ENCODE assay signal across 22 cellular contexts in genomic region chr10:94902570-94902969, GRCh38. TPM values are rescaled to one million over a fixed set of nuclear protein-coding genes. Genes with fewer than 3 reads are reported as not detected.
DNase-seq lines count a peak whose midpoint lies in the region; ATAC-seq and TF ChIP-seq lines count a peak whose summit lies in the region.
"Had no signal": no experiment of that assay in that cellular context is flagged by ENCODE, and none has a peak within 500 bp of the region (broad histone marks: within the 10 kb centered on the region; RNA-seq: fewer than 3 reads in every experiment).

No MANE protein-coding gene starts in this region.

- H4K91ac ChIP-seq in mesenchymal stem cell (ENCODE audit: low read length): no peak overlapping the region

- no peak for TF ChIP-seq CTCF in Calu3 (IDR thresholded peaks at IDR 0.05; ENCODE audit: unreplicated experiment)

- no peak overlapping the region for H3K4me3 ChIP-seq in GM23248
- H3K4me3 ChIP-seq in mesenchymal stem cell (ENCODE audit: insufficient read depth in 1 of 2, low read depth in 1 of 2, low read length in 2 of 2): no peak overlapping the region
- H3K4me3 ChIP-seq: tibial nerve had no signal

- H2BK12ac ChIP-seq in mesenchymal stem cell (ENCODE audit: low read length in 2 of 2): no peak overlapping the region

- H3K27ac ChIP-seq in GM23248: no peak overlapping the region
- H3K27ac ChIP-seq in mesenchymal stem cell (ENCODE audit: low read length, poor library complexity, severe bottlenecking): no peak overlapping the region
- H3K27ac ChIP-seq: HL-60, KMS-11, neutrophil, RWPE1, tibial nerve had no signal

- DNase-seq in Calu3 (peak; percentile 40), GM23248 (peak; percentile 0), SW480 (ENCODE audit: low spot score) (peak; percentile 12), left colon (no peak), mesenchymal stem cell (no peak), NCI-H146 treated with DMSO at 0.1 percent for 48 hours (lab: John Stamatoyannopoulos, UW; ENCODE audit: unreplicated experiment) (no peak)
- DNase-seq: activated naive CD4-positive, alpha-beta T cell; dermis blood vessel endothelial cell; GDM1; hippocampal formation; NCI-H1930; NCI-H526; T-helper 17 cell had no signal

- 0 to 4% methylated on average over 1 of the region's 1 CpG for WGBS in GM23248 (ENCODE audit: low coverage in 1 of 2, low lambda C conversion rate in 2 of 2, missing lambda C conversion rate in 2 of 2), 2 experiments
- WGBS in mesenchymal stem cell: no CpG with 5 or more reads among the region's 1 CpG

- H3K9ac ChIP-seq in GM23248: no peak overlapping the region
- no peak overlapping the region for H3K9ac ChIP-seq in mesenchymal stem cell (ENCODE audit: low read length)
- H3K9ac ChIP-seq: KMS-11 had no signal

- H2BK5ac ChIP-seq in mesenchymal stem cell (ENCODE audit: low read depth, low read length, poor library complexity, severe bottlenecking): no peak overlapping the region

- H4K20me1 ChIP-seq in GM23248 (ENCODE audit: insufficient read depth): no peaks in the 10 kb centered on the region

- no peaks in the 10 kb centered on the region for H3K27me3 Mint-ChIP-seq in Calu3 (ENCODE audit: unreplicated experiment)
- H3K27me3 Mint-ChIP-seq: T-helper 17 cell had no signal

- no peaks in the 10 kb centered on the region for H3K9me2 ChIP-seq in GM23248 (ENCODE audit: insufficient read depth)

- peaks cover 6% of the 10 kb centered on the region for H3K36me3 Mint-ChIP-seq in Calu3 (ENCODE audit: insufficient read depth, unreplicated experiment)

- no peak overlapping the region for H3K23ac ChIP-seq in mesenchymal stem cell (ENCODE audit: low read length in 2 of 2)

- no peak overlapping the region for H2BK120ac ChIP-seq in mesenchymal stem cell (ENCODE audit: low read depth, low read length)

- in situ Hi-C loops in GM23248 (cut with MboI): no loop called here

- ATAC-seq in left colon (peak; percentile 97), HG02623 (IDR thresholded peaks at IDR 0.05; ENCODE audit: unreplicated experiment) (no peak), GM21825 (IDR thresholded peaks at IDR 0.05; ENCODE audit: unreplicated experiment) (no peak)
- ATAC-seq: activated CD4-positive, CD25-positive, alpha-beta regulatory T cell treated with anti-CD3 and anti-CD28 coated beads, Interleukin-2, amount 50 U/mL, for 24 hours; T-helper 17 cell had no signal

- H2AK5ac ChIP-seq in mesenchymal stem cell (ENCODE audit: low read length, severe bottlenecking): no peak overlapping the region

- H3K4me3 Mint-ChIP-seq in Calu3 (ENCODE audit: low read depth, unreplicated experiment): no peak overlapping the region
- H3K4me3 Mint-ChIP-seq: T-helper 17 cell had no signal

- H2BK15ac ChIP-seq in mesenchymal stem cell (ENCODE audit: low read depth, poor library complexity, severe bottlenecking): no peak overlapping the region

- CTCF ChIA-PET in Calu3 (lab: Charles Lee): no interaction called here

- H3K9me3 ChIP-seq in GM23248 (ENCODE audit: low read depth) (no peaks in the 10 kb centered on the region), mesenchymal stem cell (ENCODE audit: control insufficient read depth, low read length) (peaks cover 13% of the 10 kb centered on the region)
- H3K9me3 ChIP-seq: neutrophil had no signal

- H3K4ac ChIP-seq in mesenchymal stem cell (ENCODE audit: low read depth in 1 of 2, low read length in 2 of 2): no peak overlapping the region

- H3K36me3 ChIP-seq in GM23248 (ENCODE audit: low read depth): no peaks in the 10 kb centered on the region
- H3K36me3 ChIP-seq in mesenchymal stem cell (ENCODE audit: control insufficient read depth in 1 of 2, insufficient read depth in 2 of 2, low read depth in 1 of 2, low read length in 2 of 2): no peaks in the 10 kb centered on the region
- H3K36me3 ChIP-seq: neutrophil, tibial nerve had no signal

- no peak overlapping the region for H3K14ac ChIP-seq in mesenchymal stem cell (ENCODE audit: low read length in 2 of 2)

- peak overlapping the region; percentile 64 for H3K27ac Mint-ChIP-seq in Calu3 (ENCODE audit: unreplicated experiment)
- H3K27ac Mint-ChIP-seq: T-helper 17 cell had no signal

- no peaks in the 10 kb centered on the region for H3F3A ChIP-seq in GM23248 (ENCODE audit: insufficient read depth)

- H4K8ac ChIP-seq in mesenchymal stem cell (ENCODE audit: low read length): no peak overlapping the region

- peaks cover 2% of the 10 kb centered on the region for H3K9me3 Mint-ChIP-seq in Calu3 (ENCODE audit: low read depth, unreplicated experiment)

- H3K18ac ChIP-seq in mesenchymal stem cell (ENCODE audit: low read depth in 1 of 2, low read length in 2 of 2): no peak overlapping the region

- intact Hi-C loops in Calu3 (cut with micrococcal nuclease; ENCODE audit: unreplicated experiment) (loop anchor here (2.0 kb wide), 1 partner anchor 218 kb away; no protein-coding TSS in a partner anchor), left colon (cut with DNase I, micrococcal nuclease) (no loop called here)

- H3K79me1 ChIP-seq in mesenchymal stem cell (replicated peaks; ENCODE audit: low read length, poor library complexity, severe bottlenecking): no peaks in the 10 kb centered on the region

- H3K4me1 ChIP-seq in GM23248 (ENCODE audit: insufficient read depth) (no peaks in the 10 kb centered on the region), mesenchymal stem cell (ENCODE audit: control insufficient read depth, insufficient read depth, low read depth, low read length) (no peaks in the 10 kb centered on the region)
- H3K4me1 ChIP-seq: tibial nerve had no signal

- peaks cover 9% of the 10 kb centered on the region for H3K4me1 Mint-ChIP-seq in Calu3 (ENCODE audit: low read depth, unreplicated experiment)
- H3K4me1 Mint-ChIP-seq: T-helper 17 cell had no signal

- no peak overlapping the region for H2AFZ ChIP-seq in GM23248
- H2AFZ ChIP-seq in mesenchymal stem cell (ENCODE audit: low read depth, low read length): no peak overlapping the region

- BruUV-seq in Calu3 (replicated peaks; lab: Mats Ljungman, UMichigan): no TSS peak

- H3K27me3 ChIP-seq in GM23248 (replicated peaks; ENCODE audit: insufficient read depth) (no peaks in the 10 kb centered on the region), mesenchymal stem cell (ENCODE audit: control insufficient read depth in 1 of 2, insufficient read depth in 1 of 2, low read length in 2 of 2) (no peaks in the 10 kb centered on the region)
- H3K27me3 ChIP-seq: neutrophil, tibial nerve had no signal

- H3K79me2 ChIP-seq in GM23248 (ENCODE audit: insufficient read depth): no peaks in the 10 kb centered on the region

- no peak overlapping the region for H3K4me2 ChIP-seq in GM23248 (ENCODE audit: unreplicated experiment)
- no peak overlapping the region for H3K4me2 ChIP-seq in mesenchymal stem cell (ENCODE audit: low read length, poor library complexity, severe bottlenecking)
- H3K4me2 ChIP-seq: KMS-11 had no signal

RNA-seq across cellular contexts. Expression of gene CYP2C9, which starts 35.9 kb away (rescaled TPM):
- total RNA-seq in Calu3 (2022) (4.9 and 7.8 TPM in 2 replicates), left colon (1 to 10 TPM in 1 of 2 donors, under 1 TPM in 1; 0.67 to 7.1 TPM)
- not detected in 2 replicates for total RNA-seq in GM23248 (2014; rRNA removed; shearing (Covaris generic))
- not detected in 2 replicates for polyA plus RNA-seq in GM23248 (2016; fragmentation: Nextera tagmentation; extraction: Ambion mirVana)
- polyA plus RNA-seq in mesenchymal stem cell (2013, experiment 1 of 2): not detected
- polyA plus RNA-seq in mesenchymal stem cell (2013, experiment 2 of 2): not detected
- total RNA-seq: dermis blood vessel endothelial cell, lung microvascular endothelial cell, T-helper 17 cell, tibial nerve had no signal

Comparison
In these comparisons a context has a peak if more than half of its experiments do, and no peak if none do; other contexts are left out.
1. DNase-seq: peak in Calu3 (single experiment), GM23248 (single experiment) and SW480 (single experiment); none in left colon (0 of 2), mesenchymal stem cell (single experiment) and NCI-H146 treated with DMSO at 0.1 percent for 48 hours (single experiment).